21 cellular contexts compared by ENCODE assay signal in genomic region chr5:126674145-126674544, GRCh38.
"Had no signal": no experiment of that assay in that cellular context is flagged by ENCODE, and none has a peak within 500 bp of the region (broad histone marks: within the 10 kb centered on the region; RNA-seq: fewer than 3 reads in every experiment).

No MANE protein-coding gene starts in this region.

- H3K36me3 ChIP-seq: esophagus muscularis mucosa, neural progenitor cell, ovary, thyroid gland, vagina had no signal

- H3K36me3 Mint-ChIP-seq: activated naive CD8-positive, alpha-beta T cell; naive B cell; neural progenitor cell had no signal

- H3K9me3 ChIP-seq: ovary, thyroid gland, vagina had no signal

- DNase-seq: activated B cell treated with CpG ODN at 0.5 μM for 24 hours; activated CD4-positive, alpha-beta T cell treated with anti-CD3 and anti-CD28 coated beads for 48 hours; activated CD8-positive, alpha-beta memory T cell treated with anti-CD3 and anti-CD28 coated beads, Interleukin-2, amount 50 U/mL, for 48 hours; activated CD8-positive, alpha-beta T cell treated with anti-CD3 and anti-CD28 coated beads, Interleukin-2, amount 10 ng/mL, durations not matched to agents 7 days and 5 days; activated gamma-delta T cell; activated T-cell treated with anti-CD3 and anti-CD28 coated beads, Interleukin-2, amount 50 U/mL, for 72 hours; amniotic stem cell; caudate nucleus; hippocampal formation; midbrain; naive B cell; ovary; stimulated activated CD4-positive, alpha-beta T cell treated with anti-CD3 and anti-CD28 coated beads, Interleukin-12 subunit alpha, Interleukin-12 subunit beta, amount 100 ng/mL, for 4 hours; stimulated activated CD4-positive, alpha-beta T cell treated with anti-CD3 and anti-CD28 coated beads, Interleukin-2, amount 100 ng/mL, for 24 hours; T-helper 2 cell; thyroid gland had no signal

- H3K4me3 ChIP-seq: esophagus muscularis mucosa, lung, neural progenitor cell, ovary, thyroid gland, vagina had no signal

- H2AFZ ChIP-seq: neural progenitor cell had no signal

- H3K9ac ChIP-seq: neural progenitor cell had no signal

- H3K4me2 ChIP-seq: neural progenitor cell had no signal

- H3K27ac Mint-ChIP-seq: activated B cell treated with CpG ODN at 0.5 μM for 24 hours; activated CD8-positive, alpha-beta T cell treated with anti-CD3 and anti-CD28 coated beads, Interleukin-2, amount 10 ng/mL, durations not matched to agents 7 days and 5 days; activated naive CD8-positive, alpha-beta T cell; activated T-cell treated with anti-CD3 and anti-CD28 coated beads, Interleukin-2, amount 50 U/mL, for 72 hours; naive B cell; neural progenitor cell had no signal

- H3K9me3 Mint-ChIP-seq: neural progenitor cell had no signal

- H3K27me3 ChIP-seq: esophagus muscularis mucosa, neural progenitor cell, ovary, thyroid gland, vagina had no signal

- H3K27ac ChIP-seq: esophagus muscularis mucosa, neural progenitor cell, ovary, thyroid gland, vagina had no signal

- ATAC-seq: activated CD8-positive, alpha-beta T cell treated with anti-CD3 and anti-CD28 coated beads, Interleukin-2, amount 10 ng/mL, durations not matched to agents 7 days and 5 days; activated T-cell treated with anti-CD3 and anti-CD28 coated beads, Interleukin-2, amount 50 U/mL, for 72 hours had no signal

- H3K27me3 Mint-ChIP-seq: activated B cell treated with CpG ODN at 0.5 μM for 24 hours; activated naive CD8-positive, alpha-beta T cell; naive B cell had no signal

- H3K4me3 Mint-ChIP-seq: activated B cell treated with CpG ODN at 0.5 μM for 24 hours; activated CD8-positive, alpha-beta T cell treated with anti-CD3 and anti-CD28 coated beads, Interleukin-2, amount 10 ng/mL, durations not matched to agents 7 days and 5 days; activated naive CD8-positive, alpha-beta T cell; activated T-cell treated with anti-CD3 and anti-CD28 coated beads, Interleukin-2, amount 50 U/mL, for 72 hours; naive B cell; neural progenitor cell had no signal

- H3K4me1 ChIP-seq: esophagus muscularis mucosa, neural progenitor cell, thyroid gland, vagina had no signal
